In the genomic region with DNA sequence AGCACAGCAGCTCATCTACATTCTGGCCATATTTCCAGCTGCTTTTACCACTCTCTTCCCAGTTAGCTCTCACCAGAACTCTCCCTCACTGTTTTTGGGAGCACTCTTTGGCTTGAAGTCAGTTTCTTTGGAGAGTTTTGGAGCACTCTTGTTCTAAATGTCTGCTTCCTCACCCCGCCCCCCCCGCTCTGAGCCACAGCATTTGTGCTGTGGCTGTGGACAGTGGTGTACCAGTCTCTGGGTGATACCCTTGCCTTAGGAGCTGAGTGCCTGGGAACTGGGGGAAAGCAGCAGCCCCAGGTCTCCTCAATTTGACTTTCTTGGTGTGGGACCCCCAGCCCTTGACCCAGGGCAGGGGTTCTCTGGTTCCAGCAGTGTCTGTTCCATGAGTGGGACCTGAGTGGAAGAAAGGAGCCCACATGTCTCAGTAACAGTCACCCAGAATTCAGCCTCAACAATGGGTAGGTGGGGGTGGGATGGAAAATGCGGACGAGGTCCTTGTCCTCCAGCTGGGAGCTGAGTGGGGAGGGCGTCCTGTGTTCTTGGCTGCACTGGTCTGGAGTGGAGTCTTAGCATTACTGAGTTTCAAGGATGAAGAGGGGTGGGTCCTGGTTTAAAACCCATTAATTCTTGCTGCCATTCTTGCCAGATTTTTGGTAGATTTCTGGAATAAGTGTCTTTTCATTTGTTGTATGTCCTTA, we compare ENCODE assay signal across 15 cellular contexts.
"Had no signal": no experiment of that assay in that cellular context is flagged by ENCODE, and none has a peak within 500 bp of the region (broad histone marks: within the 10 kb centered on the region; RNA-seq: fewer than 3 reads in every experiment).

No MANE protein-coding gene starts in this region.

- H3K9me3 ChIP-seq: adrenal gland, sigmoid colon, uterus had no signal

- H3K4me3 ChIP-seq: adrenal gland, sigmoid colon, uterus had no signal

- H3K4me3 Mint-ChIP-seq: activated naive CD4-positive, alpha-beta T cell treated with anti-CD3 and anti-CD28 coated beads, Interleukin-2, amount 10 ng/mL, durations not matched to agents 7 days and 5 days had no signal

- ATAC-seq: left colon had no signal

- H3K36me3 ChIP-seq: adrenal gland, uterus had no signal

- DNase-seq: activated CD4-positive, alpha-beta T cell treated with anti-CD3 and anti-CD28 coated beads, Interleukin-2, amount 50 U/mL, for 1 hour; activated CD4-positive, CD25-positive, alpha-beta regulatory T cell; activated naive CD4-positive, alpha-beta T cell treated with anti-CD3 and anti-CD28 coated beads, Interleukin-2, amount 10 ng/mL, durations not matched to agents 7 days and 5 days; adrenal gland; central memory CD4-positive, alpha-beta T cell; cortex of kidney; effector memory CD4-positive, alpha-beta T cell; erythroblast; hypothalamus; left colon; sigmoid colon; stimulated activated CD4-positive, alpha-beta T cell treated with anti-CD3 and anti-CD28 coated beads, Interleukin-2, amount 100 ng/mL, for 24 hours; stimulated activated naive CD4-positive, alpha-beta T cell; T-helper 1 cell; uterus had no signal

- H3K27ac ChIP-seq: adrenal gland, sigmoid colon, uterus had no signal

- H3K9me3 Mint-ChIP-seq: activated naive CD4-positive, alpha-beta T cell treated with anti-CD3 and anti-CD28 coated beads, Interleukin-2, amount 10 ng/mL, durations not matched to agents 7 days and 5 days had no signal

- H3K27me3 Mint-ChIP-seq: activated naive CD4-positive, alpha-beta T cell treated with anti-CD3 and anti-CD28 coated beads, Interleukin-2, amount 10 ng/mL, durations not matched to agents 7 days and 5 days had no signal

- H3K27me3 ChIP-seq: adrenal gland, sigmoid colon, uterus had no signal
